In the genomic region with DNA sequence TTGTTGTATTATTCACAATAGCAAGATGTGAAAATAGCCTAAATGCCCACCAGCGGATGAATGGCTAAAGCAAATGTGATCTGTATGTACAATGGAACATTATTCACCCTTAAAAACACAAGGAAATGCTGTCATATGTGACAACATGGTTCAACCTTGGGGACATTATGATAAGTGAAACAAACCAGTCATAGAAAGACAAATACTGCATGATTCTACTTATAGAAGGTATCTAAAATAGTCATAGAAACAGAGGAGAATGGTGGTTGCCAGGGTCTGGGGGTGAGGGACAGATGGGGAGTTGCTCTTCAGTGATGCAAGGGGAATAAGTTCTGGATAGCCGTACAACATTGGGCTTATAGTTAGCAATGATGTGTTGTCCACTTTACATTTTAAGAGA, we compare ENCODE assay signal across 37 cellular contexts.
"Had no signal": no experiment of that assay in that cellular context is flagged by ENCODE, and none has a peak within 500 bp of the region (broad histone marks: within the 10 kb centered on the region; RNA-seq: fewer than 3 reads in every experiment).

No MANE protein-coding gene starts in this region.

- H3K4me1 ChIP-seq: ascending aorta had no signal

- H3K4me1 Mint-ChIP-seq: activated B cell treated with CpG ODN at 0.5 μM for 24 hours; activated CD4-positive, alpha-beta T cell treated with anti-CD3 and anti-CD28 coated beads, Interleukin-2, amount 10 ng/mL, durations not matched to agents 24 days and 14 days; activated naive CD4-positive, alpha-beta T cell treated with anti-CD3 and anti-CD28 coated beads, Interleukin-2, amount 10 ng/mL, durations not matched to agents 7 days and 5 days had no signal

- DNase-seq: activated B cell treated with CpG ODN at 0.5 μM for 24 hours; activated CD4-positive, alpha-beta memory T cell treated with anti-CD3 and anti-CD28 coated beads for 36 hours; activated CD4-positive, alpha-beta T cell treated with anti-CD3 and anti-CD28 coated beads for 4 hours; activated CD4-positive, alpha-beta T cell treated with anti-CD3 and anti-CD28 coated beads, Interleukin-2, amount 10 ng/mL, durations not matched to agents 24 days and 14 days; activated CD4-positive, alpha-beta T cell treated with anti-CD3 and anti-CD28 coated beads, Interleukin-2, amount 50 U/mL, for 1 hour; activated CD4-positive, alpha-beta T cell treated with anti-CD3 and anti-CD28 coated beads, Interleukin-2, amount 50 U/mL, for 4 hours; activated CD4-positive, CD25-positive, alpha-beta regulatory T cell treated with anti-CD3 and anti-CD28 coated beads, Interleukin-2, amount 50 U/mL, for 72 hours; activated CD8-positive, alpha-beta memory T cell treated with anti-CD3 and anti-CD28 coated beads, Interleukin-2, amount 50 U/mL, for 4 hours; activated CD8-positive, alpha-beta T cell treated with anti-CD3 and anti-CD28 coated beads for 36 hours; activated effector memory CD4-positive, alpha-beta T cell treated with Interleukin-2 at 50 U/mL for 16 hours; activated gamma-delta T cell; activated naive CD4-positive, alpha-beta T cell treated with anti-CD3 and anti-CD28 coated beads, Interleukin-2, amount 10 ng/mL, durations not matched to agents 7 days and 5 days; activated naive CD4-positive, alpha-beta T cell treated with Interleukin-2 at 50 U/mL for 16 hours; activated naive CD8-positive, alpha-beta T cell treated with anti-CD3 and anti-CD28 coated beads, Interleukin-2, amount 10 ng/mL, durations not matched to agents 7 days and 5 days; activated naive CD8-positive, alpha-beta T cell treated with anti-CD3 and anti-CD28 coated beads, Interleukin-2, amount 50 U/mL, for 24 hours; activated T-cell treated with anti-CD3 and anti-CD28 coated beads, Interleukin-2, amount 50 U/mL, for 24 hours; activated T-cell treated with anti-CD3 and anti-CD28 coated beads, Interleukin-2, amount 50 U/mL, for 48 hours; amygdala; anterior cingulate cortex; caudate nucleus; cerebellar nuclear complex; T-helper 1 cell; T-helper 2 cell; T-helper 9 cell had no signal

- H3K27me3 ChIP-seq: ascending aorta, cardiac muscle cell had no signal

- ATAC-seq: activated CD8-positive, alpha-beta T cell treated with anti-CD3 and anti-CD28 coated beads for 36 hours; activated naive CD8-positive, alpha-beta T cell treated with anti-CD3 and anti-CD28 coated beads, Interleukin-2, amount 50 U/mL, for 24 hours had no signal

- H3K9me3 ChIP-seq: ascending aorta had no signal

- H3K27me3 Mint-ChIP-seq: activated B cell treated with CpG ODN at 0.5 μM for 24 hours; activated CD4-positive, alpha-beta memory T cell treated with anti-CD3 and anti-CD28 coated beads for 36 hours; activated CD4-positive, alpha-beta T cell treated with anti-CD3 and anti-CD28 coated beads, Interleukin-2, amount 10 ng/mL, durations not matched to agents 24 days and 14 days; activated CD8-positive, alpha-beta T cell treated with anti-CD3 and anti-CD28 coated beads for 36 hours; activated naive CD4-positive, alpha-beta T cell treated with anti-CD3 and anti-CD28 coated beads, Interleukin-2, amount 10 ng/mL, durations not matched to agents 7 days and 5 days; activated naive CD4-positive, alpha-beta T cell treated with anti-CD3 and anti-CD28 coated beads, Interleukin-2, amount 50 U/mL, for 24 hours; activated naive CD8-positive, alpha-beta T cell; activated naive CD8-positive, alpha-beta T cell treated with anti-CD3 and anti-CD28 coated beads, Interleukin-2, amount 10 ng/mL, durations not matched to agents 7 days and 5 days; activated naive CD8-positive, alpha-beta T cell treated with anti-CD3 and anti-CD28 coated beads, Interleukin-2, amount 50 U/mL, for 24 hours; activated T-cell treated with anti-CD3 and anti-CD28 coated beads, Interleukin-2, amount 50 U/mL, for 24 hours; brain; central memory CD8-positive, alpha-beta T cell had no signal

- H3K27ac Mint-ChIP-seq: activated B cell treated with CpG ODN at 0.5 μM for 24 hours; activated CD4-positive, alpha-beta memory T cell treated with anti-CD3 and anti-CD28 coated beads for 36 hours; activated CD4-positive, alpha-beta T cell treated with anti-CD3 and anti-CD28 coated beads, Interleukin-2, amount 10 ng/mL, durations not matched to agents 24 days and 14 days; activated CD8-positive, alpha-beta T cell treated with anti-CD3 and anti-CD28 coated beads for 36 hours; activated naive CD4-positive, alpha-beta T cell treated with anti-CD3 and anti-CD28 coated beads, Interleukin-2, amount 10 ng/mL, durations not matched to agents 7 days and 5 days; activated naive CD4-positive, alpha-beta T cell treated with anti-CD3 and anti-CD28 coated beads, Interleukin-2, amount 50 U/mL, for 24 hours; activated naive CD8-positive, alpha-beta T cell; activated naive CD8-positive, alpha-beta T cell treated with anti-CD3 and anti-CD28 coated beads, Interleukin-2, amount 10 ng/mL, durations not matched to agents 7 days and 5 days; activated naive CD8-positive, alpha-beta T cell treated with anti-CD3 and anti-CD28 coated beads, Interleukin-2, amount 50 U/mL, for 24 hours; activated T-cell treated with anti-CD3 and anti-CD28 coated beads, Interleukin-2, amount 50 U/mL, for 24 hours; activated T-helper 1 cell treated with anti-CD3 and anti-CD28 coated beads, Interleukin-12 subunit alpha, Interleukin-12 subunit beta, Interleukin-2, Interleukin-4 antibody, amounts not matched to agents 30 ng/mL and 10 ng/mL and 1 ng/mL, durations not matched to agents 14 hours and 24 hours and 36 hours; activated T-helper 2 cell treated with anti-CD3 and anti-CD28 coated beads, Interferon-gamma antibody, Interleukin-2, Interleukin-4, amounts not matched to agents 10 μg/mL and 5 μg/mL and 100 μg/mL, durations not matched to agents 14 hours and 24 hours and 36 hours; brain; T-helper 1 cell treated with Interleukin-12 subunit alpha and Interleukin-12 subunit beta and Interleukin-4 antibody, amounts not matched to agents 30 μg/mL and 1 μg/mL, for 36 hours; T-helper 2 cell treated with Interferon-gamma antibody and Interleukin-4, amounts not matched to agents 5 μg/mL and 100 μg/mL, for 36 hours had no signal

- FAIRE-seq: bronchial epithelial cell, TTC549 had no signal

- H3K27ac ChIP-seq: ascending aorta, cardiac muscle cell, VCaP had no signal

- H3K4me3 ChIP-seq: ascending aorta, cardiac muscle cell had no signal

- H3K9me3 Mint-ChIP-seq: activated CD4-positive, alpha-beta memory T cell treated with anti-CD3 and anti-CD28 coated beads for 36 hours; activated CD8-positive, alpha-beta T cell treated with anti-CD3 and anti-CD28 coated beads for 36 hours; activated naive CD4-positive, alpha-beta T cell treated with anti-CD3 and anti-CD28 coated beads, Interleukin-2, amount 10 ng/mL, durations not matched to agents 7 days and 5 days; activated naive CD8-positive, alpha-beta T cell treated with anti-CD3 and anti-CD28 coated beads, Interleukin-2, amount 10 ng/mL, durations not matched to agents 7 days and 5 days; activated naive CD8-positive, alpha-beta T cell treated with anti-CD3 and anti-CD28 coated beads, Interleukin-2, amount 50 U/mL, for 24 hours; activated T-cell treated with anti-CD3 and anti-CD28 coated beads, Interleukin-2, amount 50 U/mL, for 24 hours; activated T-helper 1 cell treated with anti-CD3 and anti-CD28 coated beads, Interleukin-12 subunit alpha, Interleukin-12 subunit beta, Interleukin-2, Interleukin-4 antibody, amounts not matched to agents 30 ng/mL and 10 ng/mL and 1 ng/mL, durations not matched to agents 14 hours and 24 hours and 36 hours; central memory CD8-positive, alpha-beta T cell had no signal

- H3K4me3 Mint-ChIP-seq: activated B cell treated with CpG ODN at 0.5 μM for 24 hours; activated CD4-positive, alpha-beta memory T cell treated with anti-CD3 and anti-CD28 coated beads for 36 hours; activated CD4-positive, alpha-beta T cell treated with anti-CD3 and anti-CD28 coated beads, Interleukin-2, amount 10 ng/mL, durations not matched to agents 24 days and 14 days; activated CD8-positive, alpha-beta T cell treated with anti-CD3 and anti-CD28 coated beads for 36 hours; activated naive CD4-positive, alpha-beta T cell treated with anti-CD3 and anti-CD28 coated beads, Interleukin-2, amount 10 ng/mL, durations not matched to agents 7 days and 5 days; activated naive CD4-positive, alpha-beta T cell treated with anti-CD3 and anti-CD28 coated beads, Interleukin-2, amount 50 U/mL, for 24 hours; activated naive CD8-positive, alpha-beta T cell; activated naive CD8-positive, alpha-beta T cell treated with anti-CD3 and anti-CD28 coated beads, Interleukin-2, amount 10 ng/mL, durations not matched to agents 7 days and 5 days; activated naive CD8-positive, alpha-beta T cell treated with anti-CD3 and anti-CD28 coated beads, Interleukin-2, amount 50 U/mL, for 24 hours; activated T-cell treated with anti-CD3 and anti-CD28 coated beads, Interleukin-2, amount 50 U/mL, for 24 hours; activated T-helper 1 cell treated with anti-CD3 and anti-CD28 coated beads, Interleukin-12 subunit alpha, Interleukin-12 subunit beta, Interleukin-2, Interleukin-4 antibody, amounts not matched to agents 30 ng/mL and 10 ng/mL and 1 ng/mL, durations not matched to agents 14 hours and 24 hours and 36 hours; brain; central memory CD8-positive, alpha-beta T cell; T-helper 1 cell treated with Interleukin-12 subunit alpha and Interleukin-12 subunit beta and Interleukin-4 antibody, amounts not matched to agents 30 μg/mL and 1 μg/mL, for 36 hours; T-helper 2 cell treated with Interferon-gamma antibody and Interleukin-4, amounts not matched to agents 5 μg/mL and 100 μg/mL, for 36 hours had no signal
